In the genomic region with DNA sequence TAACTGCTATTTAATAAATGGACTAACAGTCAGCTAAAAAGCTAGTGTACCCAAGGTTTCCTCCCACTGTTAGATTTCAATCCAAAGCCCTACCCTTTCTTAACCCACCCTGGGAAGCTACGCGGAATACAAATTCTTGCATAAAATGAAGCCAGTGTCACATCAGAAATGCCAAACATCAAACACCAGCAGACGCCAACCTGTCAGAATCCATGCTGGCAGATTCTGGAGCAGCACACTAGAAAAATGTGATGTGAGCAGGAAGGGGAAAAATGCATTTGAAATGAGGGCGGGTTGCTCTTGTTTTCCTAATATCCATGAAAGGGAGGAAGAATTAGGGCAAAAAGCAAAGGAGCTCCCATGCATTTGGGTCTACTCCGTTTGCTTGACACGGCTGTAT, we compare ENCODE assay signal across 10 cellular contexts. TPM values are rescaled to one million over a fixed set of nuclear protein-coding genes. Genes with fewer than 3 reads are reported as not detected.
"Had no signal": no experiment of that assay in that cellular context is flagged by ENCODE, and none has a peak within 500 bp of the region (broad histone marks: within the 10 kb centered on the region; RNA-seq: fewer than 3 reads in every experiment).

No MANE protein-coding gene starts in this region.

- H3K9me3 Mint-ChIP-seq: HFFc6 had no signal

- H3K4me1 ChIP-seq: HAP-1 had no signal

- H2AFZ ChIP-seq: GM23248 had no signal

- H3K9me3 ChIP-seq: HAP-1 had no signal

- ATAC-seq: HCT116, K562 had no signal

- H3K27ac ChIP-seq: GM23248, HL-60 had no signal

- H3K27ac Mint-ChIP-seq: HFFc6 had no signal

- FAIRE-seq: K562 had no signal

- H3K4me3 ChIP-seq: GM23248, HAP-1, K562 had no signal

- H3K4me3 Mint-ChIP-seq: HFFc6 had no signal

- H3K36me3 ChIP-seq: HAP-1 had no signal

- H3K9ac ChIP-seq: GM23248 had no signal

- DNase-seq: GM23248, GOT3, H7, HFFc6, IMR-90, KG1 had no signal

RNA-seq across cellular contexts. Expression of a gene that starts 16.1 kb away (rescaled TPM):
- total RNA-seq: K562 had no signal
- polyA plus RNA-seq: K562 had no signal
